ENCODE assay signal across 16 cellular contexts in genomic region chr17:50900383-50900892, GRCh38. TPM values are rescaled to one million over a fixed set of nuclear protein-coding genes. Genes with fewer than 3 reads are reported as not detected.
DNase-seq lines count a peak whose midpoint lies in the region; ATAC-seq, FAIRE-seq and TF ChIP-seq lines count a peak whose summit lies in the region.
"Had no signal": no experiment of that assay in that cellular context is flagged by ENCODE, and none has a peak within 500 bp of the region (broad histone marks: within the 10 kb centered on the region; RNA-seq: fewer than 3 reads in every experiment).

No MANE protein-coding gene starts in this region.

- no peaks in the 10 kb centered on the region for H3K9me3 Mint-ChIP-seq in astrocyte (ENCODE audit: unreplicated experiment)

- no peaks in the 10 kb centered on the region for H3K36me3 Mint-ChIP-seq in astrocyte (ENCODE audit: low read depth, unreplicated experiment)
- H3K36me3 Mint-ChIP-seq: CD8-positive, alpha-beta memory T cell had no signal

- peaks cover 5% of the 10 kb centered on the region for H3K27me3 ChIP-seq in astrocyte (ENCODE audit: insufficient read depth, low read length)
- H3K27me3 ChIP-seq in trophoblast cell (ENCODE audit: insufficient read depth, low read length) = no peaks in the 10 kb centered on the region
- H3K27me3 ChIP-seq: BE2C had no signal

- no peak for FAIRE-seq in astrocyte (lab: Jason Lieb, UNC)
- FAIRE-seq: H54 had no signal

- no peaks in the 10 kb centered on the region for H3K27me3 Mint-ChIP-seq in astrocyte (ENCODE audit: low read depth, unreplicated experiment)

- H4K12ac ChIP-seq in trophoblast cell (ENCODE audit: low read depth, low read length) = no peak overlapping the region

- no peak overlapping the region for H3K4me2 ChIP-seq in astrocyte (ENCODE audit: low read length)
- no peak overlapping the region for H3K4me2 ChIP-seq in trophoblast cell (ENCODE audit: low read length)

- no peak overlapping the region for H3K23ac ChIP-seq in trophoblast cell (ENCODE audit: low read length)

- H2AK5ac ChIP-seq in trophoblast cell (ENCODE audit: low read length) = no peak overlapping the region

- H2BK12ac ChIP-seq in trophoblast cell (ENCODE audit: low read length) = no peak overlapping the region

- TF ChIP-seq CTCF in HEK293 (tag by site-specific recombination; IDR thresholded peaks at IDR 0.05) = no peak
- TF ChIP-seq CTCF in astrocyte (IDR thresholded peaks at IDR 0.05; ENCODE audit: insufficient read depth, low read depth, low read length) = no peak

- no peak overlapping the region for H3K4ac ChIP-seq in trophoblast cell (ENCODE audit: low read depth, low read length)

- CTCF ChIA-PET in HEK293 (lab: Yijun Ruan, JAX) = interaction anchor here (0.7 to 1.4 kb wide), 2 partner anchors 26 to 42 kb away, joined by 3 to 4 read pairs; no protein-coding TSS in a partner anchor

- no peaks in the 10 kb centered on the region for H3K79me2 ChIP-seq in astrocyte (ENCODE audit: insufficient read depth, low read length)
- H3K79me2 ChIP-seq in trophoblast cell (ENCODE audit: control insufficient read depth, insufficient read depth, low read length, poor library complexity) = no peaks in the 10 kb centered on the region

- no peak overlapping the region for H3K9ac ChIP-seq in astrocyte (ENCODE audit: low read length)
- peak overlapping the region; percentile 28 for H3K9ac ChIP-seq in trophoblast cell (ENCODE audit: low read length)

- H3K4me3 ChIP-seq in HEK293 (ENCODE audit: low read depth, low read length) (no peak overlapping the region), astrocyte (ENCODE audit: insufficient read depth, low read depth, low read length) (no peak overlapping the region), mesodermal cell (ENCODE audit: extremely low read depth, insufficient read depth, low read length, poor library complexity, severe bottlenecking) (no peak overlapping the region), trophoblast cell (ENCODE audit: low read depth, low read length) (no peak overlapping the region)

- H4K20me1 ChIP-seq in astrocyte (ENCODE audit: insufficient read depth, low read length) = no peaks in the 10 kb centered on the region

- H3K4me1 ChIP-seq in HEK293 (ENCODE audit: control insufficient read depth, insufficient read depth, low read length) (peaks cover 17% of the 10 kb centered on the region), astrocyte (ENCODE audit: insufficient read depth, low read length) (peaks cover 14% of the 10 kb centered on the region), mesodermal cell (ENCODE audit: control insufficient read depth, insufficient read depth, low read length, poor library complexity, severe bottlenecking) (peaks cover 31% of the 10 kb centered on the region), trophoblast cell (ENCODE audit: control insufficient read depth in 1 of 2, insufficient read depth in 2 of 2, low read length in 2 of 2) (peaks cover 13 to 14% of the 10 kb centered on the region in 2 experiments)

- POLR2A ChIA-PET in HEK293 (lab: Yijun Ruan, JAX) = interaction anchor here (1.2 kb wide), 1 partner anchor 34 kb away, joined by 7 read pairs; the partner anchor contains the start of gene TOB1

- H3K4me1 Mint-ChIP-seq in astrocyte (ENCODE audit: low read depth, unreplicated experiment) = peaks cover 17% of the 10 kb centered on the region

- no peaks in the 10 kb centered on the region for H3K9me3 ChIP-seq in HEK293 (ENCODE audit: control insufficient read depth, insufficient read depth, low read depth, low read length)
- H3K9me3 ChIP-seq in astrocyte (ENCODE audit: insufficient read depth, low read depth, low read length) = no peaks in the 10 kb centered on the region
- H3K9me3 ChIP-seq in mesodermal cell (ENCODE audit: control insufficient read depth, low read length) = no peaks in the 10 kb centered on the region
- H3K9me3 ChIP-seq in trophoblast cell (ENCODE audit: insufficient read depth, low read depth, low read length) = no peaks in the 10 kb centered on the region
- H3K9me3 ChIP-seq: BE2C had no signal

- no peaks in the 10 kb centered on the region for H3K79me1 ChIP-seq in trophoblast cell (ENCODE audit: low read length)

- H2BK5ac ChIP-seq in trophoblast cell (ENCODE audit: low read depth, low read length, poor library complexity) = no peak overlapping the region

- H3K27ac ChIP-seq in HEK293 (ENCODE audit: extremely low read depth, low read depth, low read length) (no peak overlapping the region), astrocyte (ENCODE audit: low read depth, low read length) (no peak overlapping the region), mesodermal cell (ENCODE audit: low read depth, low read length, severe bottlenecking) (peak overlapping the region; percentile 36), trophoblast cell (ENCODE audit: low read depth, low read length) (no peak overlapping the region)

- DNase-seq in astrocyte (ENCODE audit: low read depth) (no peak), trophoblast cell (no peak), NCI-H82 (lab: John Stamatoyannopoulos, UW) (no peak), SIG-M5 treated with dmso at 0.1 percent for 504 hours (lab: John Stamatoyannopoulos, UW; ENCODE audit: unreplicated experiment) (no peak)
- DNase-seq: BE2C; CD8-positive, alpha-beta memory T cell; GF-D8; Karpas-422; MM.1S; NCI-H1105 treated with DMSO at 0.1 percent for 48 hours; NCI-H187; PC-3 had no signal

- 80 to 83% methylated on average over 1 to 5 of the region's 7 CpGs for WGBS in mesodermal cell (ENCODE audit: insufficient coverage in 2 of 2), 2 experiments
- WGBS in trophoblast cell (ENCODE audit: extremely low coverage, insufficient coverage, insufficient read length) = no CpG with 5 or more reads among the region's 7 CpGs

- H3K18ac ChIP-seq in trophoblast cell (ENCODE audit: low read length) = no peak overlapping the region

- H2AFZ ChIP-seq in astrocyte (ENCODE audit: low read depth, low read length) = peak overlapping the region; percentile 18
- no peak overlapping the region for H2AFZ ChIP-seq in trophoblast cell (ENCODE audit: insufficient read depth, low read length, poor library complexity)

- no peaks in the 10 kb centered on the region for H3K36me3 ChIP-seq in HEK293 (ENCODE audit: control insufficient read depth in 2 of 2, insufficient read depth in 1 of 2, low read length in 2 of 2)
- no peaks in the 10 kb centered on the region for H3K36me3 ChIP-seq in astrocyte (ENCODE audit: insufficient read depth, low read length)
- no peaks in the 10 kb centered on the region for H3K36me3 ChIP-seq in mesodermal cell (ENCODE audit: control insufficient read depth, insufficient read depth, low read length)
- H3K36me3 ChIP-seq in trophoblast cell (ENCODE audit: control insufficient read depth in 1 of 2, insufficient read depth in 2 of 2, low read length in 2 of 2) = no peaks in the 10 kb centered on the region
- H3K36me3 ChIP-seq: BE2C had no signal

- no peak overlapping the region for H4K91ac ChIP-seq in trophoblast cell (ENCODE audit: low read depth, low read length)

- H3K4me3 Mint-ChIP-seq in astrocyte (ENCODE audit: unreplicated experiment) = no peak overlapping the region
- H3K4me3 Mint-ChIP-seq: CD8-positive, alpha-beta memory T cell had no signal

- no peak overlapping the region for H2BK120ac ChIP-seq in trophoblast cell (ENCODE audit: insufficient read depth, low read length, poor library complexity)

- H3K14ac ChIP-seq in trophoblast cell (ENCODE audit: low read length) = no peak overlapping the region

- no peak for ATAC-seq in GM18868 (IDR thresholded peaks at IDR 0.05; ENCODE audit: unreplicated experiment)
- ATAC-seq: PC-3 had no signal

- H3K27ac Mint-ChIP-seq in astrocyte (ENCODE audit: unreplicated experiment) = peak overlapping the region; percentile 51

- no peak overlapping the region for H4K8ac ChIP-seq in trophoblast cell (ENCODE audit: low read depth, low read length)

TF ChIP-seq in HEK293, 187 proteins besides CTCF, POLR2A, EP300 and RAD21:
- TF ChIP-seq SCRT2 (tag by site-specific recombination; IDR thresholded peaks at IDR 0.05) (peak; percentile 86), ZNF660 (tag by site-specific recombination; IDR thresholded peaks at IDR 0.05) (no peak)

RNA-seq across cellular contexts. Expression of gene TOB1, which starts 34.3 kb away (rescaled TPM):
- total RNA-seq in astrocyte = 59.1 and 71.6 TPM in 2 replicates
- 28.3 TPM for polyA plus RNA-seq in mesodermal cell (2013, experiment 1 of 2)
- 25.3 TPM for polyA plus RNA-seq in mesodermal cell (2013, experiment 2 of 2)
- 25.0 and 26.0 TPM in 2 replicates for polyA plus RNA-seq in trophoblast cell (2013)
